In the genomic region with DNA sequence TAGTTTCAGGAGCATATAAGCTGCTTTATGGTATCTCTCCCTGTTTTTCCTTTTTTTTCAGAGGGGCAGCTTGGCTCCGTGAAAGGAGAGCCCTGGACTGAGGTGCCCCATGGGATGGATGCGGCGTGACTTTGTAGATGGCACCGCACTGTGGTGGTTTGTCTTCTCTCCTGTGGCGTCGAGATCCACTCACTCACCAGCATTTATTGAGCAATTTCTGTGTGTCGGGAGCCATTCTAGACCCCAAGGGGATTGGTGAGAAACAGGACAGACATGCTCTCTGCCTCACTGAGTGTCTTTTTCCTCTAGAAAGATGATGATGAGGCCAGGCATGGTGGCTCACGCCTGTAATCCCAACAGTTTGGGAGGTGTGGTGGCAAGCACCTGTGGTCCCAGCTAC, we compare ENCODE assay signal across 23 cellular contexts. TPM values are rescaled to one million over a fixed set of nuclear protein-coding genes. Genes with fewer than 3 reads are reported as not detected.
"Had no signal": no experiment of that assay in that cellular context is flagged by ENCODE, and none has a peak within 500 bp of the region (broad histone marks: within the 10 kb centered on the region; RNA-seq: fewer than 3 reads in every experiment).

No MANE protein-coding gene starts in this region.

- ATAC-seq: foreskin keratinocyte, gastroesophageal sphincter, heart left ventricle, left cardiac atrium, left lung, left ventricle myocardium superior, lower lobe of right lung, mucosa of descending colon had no signal

- H3K4me1 Mint-ChIP-seq: mesothelial cell of epicardium had no signal

- H3K4me3 ChIP-seq: coronary artery, dorsolateral prefrontal cortex, esophagus muscularis mucosa, gastroesophageal sphincter, heart left ventricle, left lung, lower lobe of right lung, mucosa of descending colon had no signal

- H3K27ac Mint-ChIP-seq: mesothelial cell of epicardium had no signal

- DNase-seq: dermis blood vessel endothelial cell; dorsolateral prefrontal cortex; effector CD4-positive, alpha-beta T cell; effector memory CD4-positive, alpha-beta T cell; foreskin keratinocyte; heart left ventricle; hippocampal formation; left cardiac atrium; left lung; left ventricle myocardium superior; lower lobe of right lung; mesenchymal stem cell; mucosa of descending colon had no signal

- H3K4me3 Mint-ChIP-seq: mesothelial cell of epicardium had no signal

RNA-seq across cellular contexts. Expression of gene PHF21B, which starts 55.9 kb away (rescaled TPM):
- total RNA-seq: dermis blood vessel endothelial cell, endothelial cell of umbilical vein, fibroblast of villous mesenchyme, lower lobe of right lung, lung microvascular endothelial cell, mesenteric fat pad had no signal
- polyA plus RNA-seq: endothelial cell of umbilical vein, fibroblast of lung, keratinocyte had no signal
